Comparison of ENCODE assay signal across 8 cellular contexts in the genomic region with DNA sequence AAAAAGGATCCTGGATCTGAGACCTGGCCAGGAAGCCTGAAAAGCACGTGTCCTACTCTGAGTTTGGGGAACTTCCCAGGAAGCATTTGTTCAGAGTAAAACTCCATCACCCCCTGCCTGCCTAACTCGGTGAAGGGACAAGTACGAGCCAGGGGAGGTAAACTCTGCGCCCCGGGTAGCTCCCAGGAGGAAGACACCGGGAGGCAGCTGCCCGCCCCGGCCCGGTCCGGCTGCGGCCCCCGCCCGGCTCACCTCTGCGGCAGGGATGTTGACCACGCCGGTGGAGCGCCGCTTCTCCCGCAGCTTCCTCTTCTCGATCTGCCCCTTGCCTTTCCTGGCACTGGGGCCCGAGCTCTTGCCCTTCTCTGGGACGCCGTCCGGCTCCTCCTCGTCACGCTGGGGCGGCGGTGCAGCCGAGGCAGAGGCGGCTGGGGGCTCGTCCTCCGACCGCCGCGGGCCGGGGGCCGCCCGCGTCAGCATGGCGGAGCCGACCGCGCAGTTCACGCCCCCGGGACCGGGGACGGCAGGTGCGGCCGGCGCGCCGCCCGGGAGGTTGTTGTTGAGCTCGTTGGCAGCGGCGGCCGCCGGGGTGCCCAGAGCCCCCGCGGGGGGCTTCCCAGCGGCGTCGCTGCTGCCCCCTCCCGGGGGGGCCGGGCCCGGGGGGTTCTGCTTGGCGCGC. TPM values are rescaled to one million over a fixed set of nuclear protein-coding genes. Genes with fewer than 3 reads are reported as not detected.
A peak's percentile ranks its signal among the peaks of the same experiment; 100 is the strongest.
DNase-seq lines count a peak whose midpoint lies in the region; ATAC-seq lines count a peak whose summit lies in the region.

No MANE protein-coding gene starts in this region.

- no peak overlapping the region for H3K27ac Mint-ChIP-seq in activated CD4-positive, alpha-beta memory T cell treated with anti-CD3 and anti-CD28 coated beads for 36 hours
- H3K27ac Mint-ChIP-seq in naive thymus-derived CD8-positive, alpha-beta T cell, result peak overlapping the region in 3 of 10 donors; percentile 51 to 67 (median 67)

- H3K36me3 Mint-ChIP-seq in activated CD4-positive, alpha-beta memory T cell treated with anti-CD3 and anti-CD28 coated beads for 36 hours, result no peaks in the 10 kb centered on the region
- H3K36me3 Mint-ChIP-seq in naive thymus-derived CD8-positive, alpha-beta T cell, result peaks cover 0 to 5% (median 0%) of the 10 kb centered on the region in 3 donors

- H3K27me3 Mint-ChIP-seq in activated CD4-positive, alpha-beta memory T cell treated with anti-CD3 and anti-CD28 coated beads for 36 hours, result peaks cover 51% of the 10 kb centered on the region
- peaks cover 31 to 49% (median 37%) of the 10 kb centered on the region in 5 donors for H3K27me3 Mint-ChIP-seq in naive thymus-derived CD8-positive, alpha-beta T cell

- ATAC-seq in GM21619 (IDR thresholded peaks at IDR 0.05; ENCODE audit: unreplicated experiment), result peak; percentile 26
- ATAC-seq in naive thymus-derived CD8-positive, alpha-beta T cell, result peak; percentile 28 to 29

- CTCF ChIA-PET in activated CD4-positive, alpha-beta memory T cell treated with anti-CD3 and anti-CD28 coated beads for 36 hours (lab: Charles Lee), result interaction anchor here (0.5 kb wide), 1 partner anchor 264 kb away, joined by 3 read pairs; no protein-coding TSS in a partner anchor

- H3K4me3 Mint-ChIP-seq in activated CD4-positive, alpha-beta memory T cell treated with anti-CD3 and anti-CD28 coated beads for 36 hours, result peak overlapping the region; percentile 72
- H3K4me3 Mint-ChIP-seq in naive thymus-derived CD8-positive, alpha-beta T cell, result peak overlapping the region; percentile 79 to 93 (median 84)

- POLR2A ChIA-PET in activated CD4-positive, alpha-beta memory T cell treated with anti-CD3 and anti-CD28 coated beads for 36 hours (lab: Charles Lee), result no interaction called here
- POLR2A ChIA-PET in naive thymus-derived CD8-positive, alpha-beta T cell (lab: Charles Lee), result no interaction called here

- intact Hi-C loops in activated CD4-positive, alpha-beta memory T cell treated with anti-CD3 and anti-CD28 coated beads for 36 hours (cut with micrococcal nuclease), result loop anchor here (2.0 kb wide), 2 partner anchors 49 to 245 kb away; a partner anchor contains a TSS

- DNase-seq in activated CD4-positive, alpha-beta T cell treated with anti-CD3 and anti-CD28 coated beads for 48 hours, result peak; percentile 12
- no peak for DNase-seq in activated CD4-positive, alpha-beta T cell treated with anti-CD3 and anti-CD28 coated beads for 4 hours
- DNase-seq in HuH-7.5 (ENCODE audit: low spot score) (peak; percentile 39), fibroblast of peridontal ligament (ENCODE audit: extremely low read depth) (peak; percentile 48), middle frontal gyrus (ENCODE audit: extremely low spot score, low spot score) (no peak)
- peak; percentile 18 for DNase-seq in activated CD4-positive, alpha-beta memory T cell treated with anti-CD3 and anti-CD28 coated beads for 36 hours
- peak in 5 of 10 donors; percentile 3 to 17 (median 9) for DNase-seq in naive thymus-derived CD8-positive, alpha-beta T cell

- no peaks in the 10 kb centered on the region for H3K9me3 Mint-ChIP-seq in activated CD4-positive, alpha-beta memory T cell treated with anti-CD3 and anti-CD28 coated beads for 36 hours
- peaks cover 0 to 1% (median 0%) of the 10 kb centered on the region in 9 donors for H3K9me3 Mint-ChIP-seq in naive thymus-derived CD8-positive, alpha-beta T cell

- H3K4me1 Mint-ChIP-seq in activated CD4-positive, alpha-beta memory T cell treated with anti-CD3 and anti-CD28 coated beads for 36 hours (ENCODE audit: low read depth), result peaks cover 9% of the 10 kb centered on the region
- H3K4me1 Mint-ChIP-seq in naive thymus-derived CD8-positive, alpha-beta T cell, result peaks cover 5 to 27% (median 17%) of the 10 kb centered on the region in 4 donors

RNA-seq across cellular contexts. Expression of a gene that starts 1.1 kb away (rescaled TPM):
- total RNA-seq in activated CD4-positive, alpha-beta memory T cell treated with anti-CD3 and anti-CD28 coated beads for 36 hours, result 1 to 10 TPM; 4.6 to 5.3 TPM
- total RNA-seq in naive thymus-derived CD8-positive, alpha-beta T cell, result 1 to 10 TPM; 5.8 to 8.1 TPM
- 1 to 10 TPM in 2 of 3 donors, under 1 TPM in 1; 0.38 to 2.2 (median 1.4) TPM for polyA plus RNA-seq in naive thymus-derived CD8-positive, alpha-beta T cell

Comparison
In these comparisons a context has a peak if more than half of its experiments do, and no peak if none do; other contexts are left out.
1. DNase-seq: peak in activated CD4-positive, alpha-beta T cell treated with anti-CD3 and anti-CD28 coated beads for 48 hours (single experiment), HuH-7.5 (single experiment), activated CD4-positive, alpha-beta memory T cell treated with anti-CD3 and anti-CD28 coated beads for 36 hours (single experiment) and fibroblast of peridontal ligament (single experiment); none in activated CD4-positive, alpha-beta T cell treated with anti-CD3 and anti-CD28 coated beads for 4 hours (0 of 2) and middle frontal gyrus (single experiment).